ENCODE assay signal across 1 cellular context in the genomic region with DNA sequence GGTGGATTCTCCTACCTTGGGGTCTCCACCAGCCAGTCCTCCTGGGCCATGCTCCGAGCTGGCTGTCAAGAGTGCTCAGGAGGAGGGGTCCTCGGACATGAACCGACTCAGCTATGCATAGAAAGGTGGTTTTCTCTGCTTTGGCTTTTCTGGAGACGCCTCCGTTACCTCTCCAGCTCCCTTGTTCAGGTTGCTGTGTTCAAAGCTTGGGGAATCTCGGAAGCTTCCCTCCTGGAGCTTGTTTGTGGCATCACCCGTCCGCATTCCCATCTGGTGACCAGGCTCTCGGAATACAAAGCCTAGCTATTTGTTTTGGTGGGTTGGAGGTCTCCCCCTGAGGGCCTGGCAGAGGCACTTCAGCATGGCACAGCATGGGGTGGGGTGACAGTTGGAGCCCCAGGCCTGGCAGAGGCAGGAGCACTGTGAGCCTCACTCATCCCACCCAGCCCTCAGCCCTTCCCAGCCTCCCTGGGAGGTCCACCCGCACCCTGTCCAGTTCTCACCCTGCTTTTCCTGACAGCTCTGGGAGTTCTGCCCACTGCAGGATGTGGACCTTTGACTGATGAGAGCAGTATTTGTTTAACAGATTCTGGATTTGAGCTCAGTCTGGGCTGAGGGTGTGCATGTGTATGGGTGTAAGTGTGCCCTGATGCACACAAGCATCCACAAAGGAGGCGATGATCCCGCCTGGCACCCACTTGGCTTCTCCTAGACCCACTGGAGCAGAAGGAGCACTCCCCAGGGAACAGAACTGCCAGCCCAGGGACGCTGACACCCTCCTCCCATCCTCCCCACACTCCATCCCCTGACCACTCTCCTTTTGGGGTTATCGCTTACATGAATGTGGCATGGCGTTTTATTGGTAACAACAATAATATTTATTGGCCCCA.
TF ChIP-seq lines count a peak whose summit lies in the region.

No MANE protein-coding gene starts in this region.

TF ChIP-seq in GM23338, 12 proteins besides CTCF, POLR2A, EP300 and RAD21 (continued from another document):
- TF ChIP-seq, protein P1, sequence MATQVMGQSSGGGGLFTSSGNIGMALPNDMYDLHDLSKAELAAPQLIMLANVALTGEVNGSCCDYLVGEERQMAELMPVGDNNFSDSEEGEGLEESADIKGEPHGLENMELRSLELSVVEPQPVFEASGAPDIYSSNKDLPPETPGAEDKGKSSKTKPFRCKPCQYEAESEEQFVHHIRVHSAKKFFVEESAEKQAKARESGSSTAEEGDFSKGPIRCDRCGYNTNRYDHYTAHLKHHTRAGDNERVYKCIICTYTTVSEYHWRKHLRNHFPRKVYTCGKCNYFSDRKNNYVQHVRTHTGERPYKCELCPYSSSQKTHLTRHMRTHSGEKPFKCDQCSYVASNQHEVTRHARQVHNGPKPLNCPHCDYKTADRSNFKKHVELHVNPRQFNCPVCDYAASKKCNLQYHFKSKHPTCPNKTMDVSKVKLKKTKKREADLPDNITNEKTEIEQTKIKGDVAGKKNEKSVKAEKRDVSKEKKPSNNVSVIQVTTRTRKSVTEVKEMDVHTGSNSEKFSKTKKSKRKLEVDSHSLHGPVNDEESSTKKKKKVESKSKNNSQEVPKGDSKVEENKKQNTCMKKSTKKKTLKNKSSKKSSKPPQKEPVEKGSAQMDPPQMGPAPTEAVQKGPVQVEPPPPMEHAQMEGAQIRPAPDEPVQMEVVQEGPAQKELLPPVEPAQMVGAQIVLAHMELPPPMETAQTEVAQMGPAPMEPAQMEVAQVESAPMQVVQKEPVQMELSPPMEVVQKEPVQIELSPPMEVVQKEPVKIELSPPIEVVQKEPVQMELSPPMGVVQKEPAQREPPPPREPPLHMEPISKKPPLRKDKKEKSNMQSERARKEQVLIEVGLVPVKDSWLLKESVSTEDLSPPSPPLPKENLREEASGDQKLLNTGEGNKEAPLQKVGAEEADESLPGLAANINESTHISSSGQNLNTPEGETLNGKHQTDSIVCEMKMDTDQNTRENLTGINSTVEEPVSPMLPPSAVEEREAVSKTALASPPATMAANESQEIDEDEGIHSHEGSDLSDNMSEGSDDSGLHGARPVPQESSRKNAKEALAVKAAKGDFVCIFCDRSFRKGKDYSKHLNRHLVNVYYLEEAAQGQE (IDR thresholded peaks at IDR 0.05; ENCODE audit: unreplicated experiment): no peak
- no peak for TF ChIP-seq STAT1 (IDR thresholded peaks at IDR 0.05; ENCODE audit: unreplicated experiment)
- TF ChIP-seq EZH2 (IDR thresholded peaks at IDR 0.05; ENCODE audit: low read depth, unreplicated experiment): no peak
- TF ChIP-seq EZH2phosphoT487 (IDR thresholded peaks at IDR 0.05; ENCODE audit: unreplicated experiment): no peak
